ENCODE assay signal across 10 cellular contexts in genomic region chr7:25031432-25031831, GRCh38. TPM values are rescaled to one million over a fixed set of nuclear protein-coding genes. Genes with fewer than 3 reads are reported as not detected.
DNase-seq lines count a peak whose midpoint lies in the region; ATAC-seq, FAIRE-seq and TF ChIP-seq lines count a peak whose summit lies in the region.
"Had no signal": no experiment of that assay in that cellular context is flagged by ENCODE, and none has a peak within 500 bp of the region (broad histone marks: within the 10 kb centered on the region; RNA-seq: fewer than 3 reads in every experiment).

No MANE protein-coding gene starts in this region.

- CTCF ChIA-PET in WTC11 (lab: Charles Lee), result no interaction called here

- POLR2A ChIA-PET in WTC11 (lab: Charles Lee), result no interaction called here

- TF ChIP-seq CTCF in WTC11 (IDR thresholded peaks at IDR 0.05), result no peak

- H3K4me1 Mint-ChIP-seq in WTC11, result peaks cover 25% of the 10 kb centered on the region

- no peak for TF ChIP-seq POLR2A in H54 (IDR thresholded peaks at IDR 0.05; ENCODE audit: low read depth, low read length)

- no peak overlapping the region for H3K4me3 Mint-ChIP-seq in WTC11

- peaks cover 4% of the 10 kb centered on the region for H3K36me3 Mint-ChIP-seq in WTC11

- ATAC-seq in GM18498 (IDR thresholded peaks at IDR 0.05; ENCODE audit: unreplicated experiment), result peak; percentile 46
- peak; percentile 41 for ATAC-seq in GM21390 (IDR thresholded peaks at IDR 0.05; ENCODE audit: unreplicated experiment)
- peak; percentile 29 for ATAC-seq in HG03095 (IDR thresholded peaks at IDR 0.05; ENCODE audit: unreplicated experiment)
- peak; percentile 68; the same call in 1 of the 2 replicates for ATAC-seq in WTC11
- ATAC-seq: left cardiac atrium had no signal

- H3K27me3 Mint-ChIP-seq in WTC11 (ENCODE audit: low read depth), result peaks cover 4% of the 10 kb centered on the region; the same call in 1 of the 2 replicates

- no peak for FAIRE-seq in H54 (lab: Jason Lieb, UNC)

- DNase-seq in WTC11 (ENCODE audit: low spot score), result peak; percentile 15
- DNase-seq in H54 (ENCODE audit: insufficient read length, low spot score), result no peak
- no peak for DNase-seq in NCI-H748 treated with DMSO at 0.1 percent for 48 hours (lab: John Stamatoyannopoulos, UW)
- no peak for DNase-seq in NCI-H446 treated with DMSO at 0.1 percent for 48 hours (lab: John Stamatoyannopoulos, UW)
- no peak for DNase-seq in HPDE6-E6E7 (ENCODE audit: extremely low spot score)
- DNase-seq: left cardiac atrium, NCI-H2227 treated with DMSO at 0.1 percent for 48 hours had no signal

- peaks cover 17% of the 10 kb centered on the region for H3K9me3 Mint-ChIP-seq in WTC11

- no peak overlapping the region for H3K27ac Mint-ChIP-seq in WTC11

TF ChIP-seq in WTC11, 78 proteins besides CTCF, POLR2A, EP300 and RAD21:
- TF ChIP-seq E2F4 (CRISPR knock-in tag; IDR thresholded peaks at IDR 0.05; ENCODE audit: borderline replicate concordance, low read depth) (no peak), SP1 (CRISPR knock-in tag; conservative IDR thresholded peaks at IDR 0.05) (no peak), CREB1 (CRISPR knock-in tag; IDR thresholded peaks at IDR 0.05) (no peak), ZNF263 (CRISPR knock-in tag; IDR thresholded peaks at IDR 0.05; ENCODE audit: low read depth) (no peak), JUN (CRISPR knock-in tag; IDR thresholded peaks at IDR 0.05) (no peak), MLX (CRISPR knock-in tag; IDR thresholded peaks at IDR 0.05) (no peak), SMAD3 (CRISPR knock-in tag; IDR thresholded peaks at IDR 0.05; ENCODE audit: borderline replicate concordance) (no peak), EMX1 (CRISPR knock-in tag; IDR thresholded peaks at IDR 0.05) (no peak), IRF1 (CRISPR knock-in tag; IDR thresholded peaks at IDR 0.05) (no peak), RORB (CRISPR knock-in tag; IDR thresholded peaks at IDR 0.05) (no peak), ETV6 (CRISPR knock-in tag; IDR thresholded peaks at IDR 0.05) (no peak), NR2C2 (CRISPR knock-in tag; IDR thresholded peaks at IDR 0.05) (no peak), STAT6 (CRISPR knock-in tag; conservative IDR thresholded peaks at IDR 0.05; ENCODE audit: low read depth) (no peak)

RNA-seq across cellular contexts. Expression of gene OSBPL3, which starts 51.5 kb away (rescaled TPM):
- total RNA-seq in WTC11 (2021), result 16.0 to 20.2 TPM (median 17.1 TPM) in 3 replicates
